Comparison of ENCODE assay signal across 8 cellular contexts in genomic region chr19:50476224-50476942, GRCh38. TPM values are rescaled to one million over a fixed set of nuclear protein-coding genes. Genes with fewer than 3 reads are reported as not detected.
DNase-seq lines count a peak whose midpoint lies in the region; ATAC-seq, FAIRE-seq and TF ChIP-seq lines count a peak whose summit lies in the region.

Gene EMC10 (plus strand): TSS chr19:50476507. CDS start chr19:50476545, 38 bp downstream.
Gene GARIN5A (minus strand): TSS chr19:50476848. CDS start chr19:50476388, 460 bp downstream.

- peak within 1 kb of the TSS; percentile 75; the same call in 1 of the 2 replicates for H2BK12ac ChIP-seq in H1 (ENCODE audit: low read depth, low read length)

- peak within 1 kb of the TSS; percentile 90 for H4K91ac ChIP-seq in H1 (replicated peaks; ENCODE audit: insufficient read length, low read length)

- peak within 1 kb of the TSS; percentile 88 for H3K4ac ChIP-seq in H1 (replicated peaks; ENCODE audit: insufficient read length, low read depth, low read length)

- H3K4me2 ChIP-seq in BLaER1 (peak within 1 kb of the TSS; percentile 42), H1 (ENCODE audit: insufficient read depth in 1 of 2, low read depth in 2 of 2, low read length in 2 of 2) (peak within 1 kb of the TSS; percentile 59 to 69)

- peak within 1 kb of the TSS; percentile 80 for H2BK120ac ChIP-seq in H1 (replicated peaks; ENCODE audit: low read depth, low read length)

- H2AFZ ChIP-seq in H1 (ENCODE audit: low read length), result peak within 1 kb of the TSS; percentile 21; the same call in 1 of the 2 replicates

- H3K27me3 ChIP-seq in BLaER1 (peaks cover 38% of the 10 kb centered on the region), H1 (replicated peaks in 1 of 4; ENCODE audit: control insufficient read depth in 3 of 4, extremely low read depth in 1 of 4, insufficient read depth in 3 of 4, low read length in 3 of 4) (no peaks in the 10 kb centered on the region; a peak in 1 of 7 replicates)

- no peak within 1 kb of the TSS for H2BK20ac ChIP-seq in H1 (ENCODE audit: low read length)

- H2BK15ac ChIP-seq in H1 (ENCODE audit: low read length), result peak within 1 kb of the TSS; percentile 61; the same call in 1 of the 2 replicates

- peak within 1 kb of the TSS; percentile 88 for H3K56ac ChIP-seq in H1 (replicated peaks; ENCODE audit: insufficient read length, low read depth, low read length)

- H3K14ac ChIP-seq in H1 (ENCODE audit: insufficient read length), result no peak within 1 kb of the TSS

- peaks cover 4 to 16% of the 10 kb centered on the region in 2 experiments; a peak in 3 of 4 replicates for H3K79me2 ChIP-seq in H1 (ENCODE audit: control insufficient read depth in 1 of 2, insufficient read depth in 2 of 2, low read length in 2 of 2)

- H3K4me3 ChIP-seq in BLaER1 (no peak within 1 kb of the TSS; the same call in none of the 2 replicates), H1 (ENCODE audit: extremely low read depth in 1 of 4, insufficient read depth in 2 of 4, low read depth in 3 of 4, low read length in 4 of 4) (peak within 1 kb of the TSS; percentile 79 to 92 (median 85))

- no peaks in the 10 kb centered on the region for H3K9me3 ChIP-seq in BLaER1
- peaks cover 3 to 6% of the 10 kb centered on the region in 2 experiments; a peak in 3 of 4 replicates for H3K9me3 ChIP-seq in H1 (ENCODE audit: insufficient read depth in 2 of 2, low read depth in 1 of 2, low read length in 1 of 2)

- TF ChIP-seq RAD21 in H1 (IDR thresholded peaks at IDR 0.05 in 1 of 2, conservative IDR thresholded peaks at IDR 0.05 in 1 of 2; ENCODE audit: low read depth in 2 of 2, low read length in 2 of 2), result no peak

- no peak for FAIRE-seq in H1 (lab: Jason Lieb, UNC)

- H3K79me1 ChIP-seq in H1 (ENCODE audit: low read depth, low read length), result peaks cover 10% of the 10 kb centered on the region

- no peak within 1 kb of the TSS for H3K27ac ChIP-seq in BLaER1
- H3K27ac ChIP-seq in H1 (ENCODE audit: low read depth, low read length), result peak within 1 kb of the TSS; percentile 86

- H2BK5ac ChIP-seq in H1 (ENCODE audit: low read depth, low read length), result peak within 1 kb of the TSS; percentile 95; the same call in 1 of the 2 replicates

- peaks cover 17% of the 10 kb centered on the region for H3K4me1 ChIP-seq in BLaER1
- H3K4me1 ChIP-seq in H1 (replicated peaks in 1 of 4; ENCODE audit: control insufficient read depth in 3 of 4, insufficient read depth in 4 of 4, low read length in 3 of 4), result no peaks in the 10 kb centered on the region

- H4K8ac ChIP-seq in H1 (ENCODE audit: extremely low read depth, insufficient read depth, low read length), result peak within 1 kb of the TSS; percentile 95

- no peak within 1 kb of the TSS for H3K23ac ChIP-seq in H1 (ENCODE audit: insufficient read length)

- peak within 1 kb of the TSS; percentile 85 for H4K5ac ChIP-seq in H1 (ENCODE audit: insufficient read length, low read depth, low read length)

- H3K9ac ChIP-seq in BLaER1 (no peak within 1 kb of the TSS), H1 (replicated peaks in 1 of 4; ENCODE audit: extremely low read depth in 1 of 4, low read depth in 3 of 4, low read length in 3 of 4) (peak within 1 kb of the TSS; percentile 79 to 95 (median 86))

- WGBS in H1 (ENCODE audit: extremely low coverage in 1 of 2, insufficient coverage in 1 of 2, insufficient read length in 1 of 2, insufficient replicate concordance in 2 of 2, low coverage in 1 of 2, low lambda C conversion rate in 2 of 2, missing lambda C conversion rate in 1 of 2), 2 experiments, result 2% methylated on average over 48 of the region's 60 CpGs; no CpG with 5 or more reads in 1 of the 2 experiments

- peak within 1 kb of the TSS; percentile 95 for H3K18ac ChIP-seq in H1 (ENCODE audit: extremely low read depth, low read length)

- H2AK5ac ChIP-seq in H1 (ENCODE audit: low read depth, low read length), result no peak within 1 kb of the TSS

- POLR2A ChIA-PET in H1 (lab: Charles Lee; ENCODE audit: partially characterized antibody), result interaction anchor here (1.5 to 2.7 kb wide), 4 partner anchors 9 to 15 kb away, joined by 4 to 12 read pairs (median 6); no protein-coding TSS in a partner anchor

- TF ChIP-seq POLR2A in H1 (IDR thresholded peaks at IDR 0.05; ENCODE audit: control extremely low read depth in 1 of 2, low read depth in 2 of 2, low read length in 2 of 2), result peak in 1 of 2 experiments; percentile 92; a peak in 2 of 3 replicates

- CTCF ChIA-PET in H1 (lab: Charles Lee; ENCODE audit: partially characterized antibody), result interaction anchor here (1.1 kb wide), 1 partner anchor 446 kb away, joined by 3 read pairs; no protein-coding TSS in a partner anchor

- TF ChIP-seq CTCF in H1 (IDR thresholded peaks at IDR 0.05; ENCODE audit: control extremely low read depth in 1 of 3, insufficient read depth in 1 of 3, low read depth in 1 of 3, low read length in 3 of 3), result peak in 1 of 3 experiments; percentile 5; a peak in 1 of 4 replicates

- H3K23me2 ChIP-seq in H1 (ENCODE audit: low read depth, low read length), result peaks cover 2% of the 10 kb centered on the region; the same call in 1 of the 2 replicates

- peak; percentile 89 for DNase-seq in NCI-H82 (lab: John Stamatoyannopoulos, UW)
- DNase-seq in activated CD8-positive, alpha-beta memory T cell treated with anti-CD3 and anti-CD28 coated beads for 48 hours (ENCODE audit: low read depth in 2 of 3, low spot score in 2 of 3), result peak; percentile 82 to 93 (median 93)
- peak; percentile 93 to 98 for DNase-seq in H1 (ENCODE audit: low read depth in 1 of 2, low spot score in 2 of 2)
- DNase-seq in mesenteric fat pad (ENCODE audit: low spot score), result peak; percentile 96
- DNase-seq in stimulated activated CD8-positive, alpha-beta memory T cell treated with anti-CD3 and anti-CD28 coated beads, Interleukin-12 subunit alpha, Interleukin-12 subunit beta, amount 100 ng/mL, for 4 hours (ENCODE audit: low read depth), result peak; percentile 84

- H4K20me1 ChIP-seq in BLaER1 (no peaks in the 10 kb centered on the region), H1 (replicated peaks in 1 of 2; ENCODE audit: control insufficient read depth in 1 of 2, insufficient read depth in 2 of 2, low read length in 2 of 2) (peaks cover 6 to 8% of the 10 kb centered on the region in 2 experiments)

- no peaks in the 10 kb centered on the region for H3K36me3 ChIP-seq in BLaER1
- H3K36me3 ChIP-seq in H1 (ENCODE audit: control insufficient read depth in 2 of 4, insufficient read depth in 4 of 4, low read length in 3 of 4), result peaks cover 2 to 31% (median 8%) of the 10 kb centered on the region in 4 experiments; a peak in 5 of 8 replicates

- ATAC-seq in GM19351 (IDR thresholded peaks at IDR 0.05; ENCODE audit: unreplicated experiment) (peak; percentile 80), HG03520 (IDR thresholded peaks at IDR 0.05; ENCODE audit: unreplicated experiment) (peak; percentile 61)

- no peak for TF ChIP-seq EP300 in H1 (IDR thresholded peaks at IDR 0.05; ENCODE audit: borderline replicate concordance in 1 of 2, low read depth in 2 of 2, low read length in 2 of 2)

TF ChIP-seq in H1, 55 proteins besides CTCF, POLR2A, EP300 and RAD21 (continues in another document):
- TF ChIP-seq ATF3 (IDR thresholded peaks at IDR 0.05; ENCODE audit: insufficient read depth, low read depth, low read length) (peak; percentile 58; the same call in 1 of the 2 replicates), PHF8 (conservative IDR thresholded peaks at IDR 0.05; ENCODE audit: low read depth, low read length) (peak; percentile 99), JUND (IDR thresholded peaks at IDR 0.05; ENCODE audit: low read length) (peak; percentile 95), YY1 (IDR thresholded peaks at IDR 0.05; ENCODE audit: low read depth, low read length) (peak; percentile 87), TBP (IDR thresholded peaks at IDR 0.05; ENCODE audit: low read depth, low read length) (peak; percentile 73), POLR2AphosphoS5 (IDR thresholded peaks at IDR 0.05; ENCODE audit: low read depth, low read length) (peak; percentile 86), KDM4A (IDR thresholded peaks at IDR 0.05; ENCODE audit: low read depth, low read length, severe bottlenecking) (peak; percentile 69), SRF (IDR thresholded peaks at IDR 0.05; ENCODE audit: low read depth, low read length) (no peak), ZNF274 (IDR thresholded peaks at IDR 0.05; ENCODE audit: borderline replicate concordance, extremely low read depth, low read length) (no peak), NRF1 (IDR thresholded peaks at IDR 0.05; ENCODE audit: low read depth, low read length) (peak; percentile 100), HDAC2 (IDR thresholded peaks at IDR 0.05; ENCODE audit: borderline replicate concordance in 1 of 2, low read depth in 2 of 2, low read length in 2 of 2) (no peak), SP1 (IDR thresholded peaks at IDR 0.05; ENCODE audit: low read depth, low read length) (peak; percentile 88), TEAD4 (IDR thresholded peaks at IDR 0.05; ENCODE audit: low read depth, low read length) (no peak), GABPA (IDR thresholded peaks at IDR 0.05; ENCODE audit: borderline replicate concordance, insufficient read depth, low read length) (0 out of 2 replicates have a peak, but pooled peaks have one; percentile 27)

RNA-seq across cellular contexts. Expression of gene EMC10, which starts in this region (rescaled TPM):
- 103 and 105 TPM in 2 replicates for total RNA-seq in H1 (2021; fragmentation: NEBNext Ultra II Directional; extraction: Animal tissue kit (Norgen Biotek cat#: 25700))
- 77.6 and 107 TPM in 2 replicates for polyA plus RNA-seq in H1 (2011; rRNA removed)
- polyA plus RNA-seq in H1 (2011; cell fraction: cytosol; rRNA removed), result 75.9 TPM
- 70.6 TPM for polyA plus RNA-seq in H1 (2011; cell fraction: nucleus; rRNA removed)
- polyA plus RNA-seq in H1 (2012, experiment 1 of 2), result 56.1 to 88.6 TPM (median 80.3 TPM) in 4 replicates
- 93.7 TPM for polyA plus RNA-seq in H1 (2012, experiment 2 of 2)
- 103 TPM for polyA plus RNA-seq in H1 (2013, experiment 1 of 2)
- polyA plus RNA-seq in H1 (2013, experiment 2 of 2), result 124 TPM
- polyA minus RNA-seq in H1 (2011; rRNA and poly(A)+ RNA removed), result 12.5 and 15.9 TPM in 2 replicates
- polyA minus RNA-seq in H1 (2011; cell fraction: cytosol; rRNA and poly(A)+ RNA removed), result 45.6 TPM
- 21.1 TPM for polyA minus RNA-seq in H1 (2011; cell fraction: nucleus; rRNA and poly(A)+ RNA removed)
- 53.3 TPM for total RNA-seq in mesenteric fat pad

RNA-seq across cellular contexts. Expression of gene GARIN5A, which starts in this region (rescaled TPM):
- total RNA-seq in H1 (2021; fragmentation: NEBNext Ultra II Directional; extraction: Animal tissue kit (Norgen Biotek cat#: 25700)), result 8.1 and 9.1 TPM in 2 replicates
- polyA plus RNA-seq in H1 (2011; rRNA removed), result 18.5 and 31.5 TPM in 2 replicates
- polyA plus RNA-seq in H1 (2011; cell fraction: cytosol; rRNA removed), result 17.2 TPM
- 18.7 TPM for polyA plus RNA-seq in H1 (2011; cell fraction: nucleus; rRNA removed)
- 6.0 to 10.7 TPM (median 8.0 TPM) in 4 replicates for polyA plus RNA-seq in H1 (2012, experiment 1 of 2)
- polyA plus RNA-seq in H1 (2012, experiment 2 of 2), result 10.8 TPM
- polyA plus RNA-seq in H1 (2013, experiment 1 of 2), result 10.7 TPM
- polyA plus RNA-seq in H1 (2013, experiment 2 of 2), result 10.1 TPM
- 1.7 and 2.5 TPM in 2 replicates for polyA minus RNA-seq in H1 (2011; rRNA and poly(A)+ RNA removed)
- 5.8 TPM for polyA minus RNA-seq in H1 (2011; cell fraction: cytosol; rRNA and poly(A)+ RNA removed)
- polyA minus RNA-seq in H1 (2011; cell fraction: nucleus; rRNA and poly(A)+ RNA removed), result 4.2 TPM
- 0.35 TPM for total RNA-seq in mesenteric fat pad
